ENCODE assay signal across 15 cellular contexts in genomic region chr7:35249537-35249907, GRCh38. TPM values are rescaled to one million over a fixed set of nuclear protein-coding genes. Genes with fewer than 3 reads are reported as not detected.
A peak's percentile ranks its signal among the peaks of the same experiment; 100 is the strongest.
DNase-seq lines count a peak whose midpoint lies in the region; ATAC-seq and TF ChIP-seq lines count a peak whose summit lies in the region.
"Had no signal": no experiment of that assay in that cellular context is flagged by ENCODE, and none has a peak within 500 bp of the region (broad histone marks: within the 10 kb centered on the region; RNA-seq: fewer than 3 reads in every experiment).

No MANE protein-coding gene starts in this region.

- H3K27me3 Mint-ChIP-seq in endodermal cell (ENCODE audit: insufficient read depth), result peaks cover 50% of the 10 kb centered on the region
- H3K27me3 Mint-ChIP-seq in activated CD4-positive, alpha-beta memory T cell treated with anti-CD3 and anti-CD28 coated beads, Interleukin-2, amount 10 ng/mL, durations not matched to agents 7 days and 5 days, result peaks cover 66% of the 10 kb centered on the region

- POLR2A ChIA-PET in activated CD4-positive, alpha-beta memory T cell treated with anti-CD3 and anti-CD28 coated beads, Interleukin-2, amount 10 ng/mL, durations not matched to agents 7 days and 5 days (lab: Charles Lee), result interaction anchor here (1.1 kb wide), 1 partner anchor 11 kb away, joined by 3 read pairs; no protein-coding TSS in a partner anchor

- H3K4me1 ChIP-seq in HUES64 (ENCODE audit: insufficient read depth, low read length) (no peaks in the 10 kb centered on the region; the same call in 1 of the 2 replicates), endodermal cell (ENCODE audit: control insufficient read depth, insufficient read depth, low read length) (peaks cover 12% of the 10 kb centered on the region), iPS-20b (ENCODE audit: insufficient read depth, low read length) (peaks cover 4% of the 10 kb centered on the region; the same call in 1 of the 2 replicates)

- CTCF ChIA-PET in activated CD4-positive, alpha-beta memory T cell treated with anti-CD3 and anti-CD28 coated beads, Interleukin-2, amount 10 ng/mL, durations not matched to agents 7 days and 5 days (lab: Charles Lee), result interaction anchor here (1.2 kb wide), 1 partner anchor 14 kb away, joined by 3 read pairs; no protein-coding TSS in a partner anchor

- H3K27ac ChIP-seq in HUES64 (ENCODE audit: low read depth, low read length), result no peak overlapping the region
- no peak overlapping the region for H3K27ac ChIP-seq in endodermal cell (ENCODE audit: low read depth, low read length)
- H3K27ac ChIP-seq in iPS-20b (ENCODE audit: low read length), result no peak overlapping the region

- H3K27me3 ChIP-seq in HUES64 (ENCODE audit: insufficient read depth, low read length) (peaks cover 100% of the 10 kb centered on the region), endodermal cell (ENCODE audit: control insufficient read depth, insufficient read depth, low read length, poor library complexity, severe bottlenecking) (peaks cover 60% of the 10 kb centered on the region), iPS-20b (ENCODE audit: insufficient read depth, low read length) (peaks cover 99% of the 10 kb centered on the region)

- 4% methylated on average over 5 of the region's 5 CpGs for WGBS in HUES64
- WGBS in endodermal cell (ENCODE audit: insufficient coverage in 1 of 2, insufficient read length in 1 of 2), 2 experiments, result 0 to 12% methylated on average over 1 to 5 of the region's 5 CpGs

- TF ChIP-seq CTCF in endodermal cell (conservative IDR thresholded peaks at IDR 0.05), result no peak

- H3K9ac ChIP-seq in HUES64 (ENCODE audit: low read depth, low read length) (no peak overlapping the region), endodermal cell (ENCODE audit: extremely low read depth, low read length, poor library complexity, severe bottlenecking) (no peak overlapping the region), iPS-20b (ENCODE audit: low read depth, low read length) (no peak overlapping the region)

- intact Hi-C loops in sciatic nerve (cut with DNase I), result no loop called here

- H3K9me3 ChIP-seq in HUES64 (ENCODE audit: insufficient read depth, low read depth, low read length), result no peaks in the 10 kb centered on the region
- H3K9me3 ChIP-seq in endodermal cell (ENCODE audit: control insufficient read depth, low read length), result no peaks in the 10 kb centered on the region
- H3K9me3 ChIP-seq in iPS-20b (ENCODE audit: insufficient read depth, low read depth, low read length), result no peaks in the 10 kb centered on the region

- H3K4me3 ChIP-seq in HUES64 (ENCODE audit: low read length) (peak overlapping the region; percentile 42), endodermal cell (ENCODE audit: low read length) (peak overlapping the region; percentile 85), iPS-20b (ENCODE audit: low read length) (peak overlapping the region; percentile 68)

- ATAC-seq in sciatic nerve, result no peak

- peak overlapping the region; percentile 16 for H3K27ac Mint-ChIP-seq in endodermal cell
- no peak overlapping the region for H3K27ac Mint-ChIP-seq in activated CD4-positive, alpha-beta memory T cell treated with anti-CD3 and anti-CD28 coated beads, Interleukin-2, amount 10 ng/mL, durations not matched to agents 7 days and 5 days
- H3K27ac Mint-ChIP-seq: stimulated activated naive CD8-positive, alpha-beta T cell treated with anti-CD3 and anti-CD28 coated beads, Interleukin-15, Interleukin-2, amounts not matched to agents 100 ng/mL and 50 ng/mL, for 24 hours had no signal

- peak overlapping the region; percentile 92 for H3K4me3 Mint-ChIP-seq in endodermal cell
- H3K4me3 Mint-ChIP-seq in activated CD4-positive, alpha-beta memory T cell treated with anti-CD3 and anti-CD28 coated beads, Interleukin-2, amount 10 ng/mL, durations not matched to agents 7 days and 5 days, result no peak overlapping the region
- H3K4me3 Mint-ChIP-seq: stimulated activated naive CD8-positive, alpha-beta T cell treated with anti-CD3 and anti-CD28 coated beads, Interleukin-15, Interleukin-2, amounts not matched to agents 100 ng/mL and 50 ng/mL, for 24 hours had no signal

- H3K9me3 Mint-ChIP-seq in endodermal cell, result no peaks in the 10 kb centered on the region
- no peaks in the 10 kb centered on the region for H3K9me3 Mint-ChIP-seq in activated CD4-positive, alpha-beta memory T cell treated with anti-CD3 and anti-CD28 coated beads, Interleukin-2, amount 10 ng/mL, durations not matched to agents 7 days and 5 days
- H3K9me3 Mint-ChIP-seq: stimulated activated naive CD8-positive, alpha-beta T cell treated with anti-CD3 and anti-CD28 coated beads, Interleukin-15, Interleukin-2, amounts not matched to agents 100 ng/mL and 50 ng/mL, for 24 hours had no signal

- DNase-seq in ELF-1 (ENCODE audit: low read depth, low spot score) (peak; percentile 54), endodermal cell (peak; percentile 83), NCI-H1694 treated with DMSO at 0.1 percent for 48 hours (lab: John Stamatoyannopoulos, UW) (no peak), NCI-H187 treated with DMSO at 0.1 percent for 48 hours (lab: John Stamatoyannopoulos, UW) (no peak), sciatic nerve (ENCODE audit: low spot score) (no peak)
- DNase-seq in activated CD4-positive, alpha-beta memory T cell treated with anti-CD3 and anti-CD28 coated beads, Interleukin-2, amount 10 ng/mL, durations not matched to agents 7 days and 5 days, result no peak
- DNase-seq: activated CD4-positive, alpha-beta T cell treated with anti-CD3 and anti-CD28 coated beads, Interleukin-2, amount 50 U/mL, for 4 hours; COR-L47; NCI-H1048; NCI-H226; stimulated activated CD4-positive, alpha-beta T cell treated with anti-CD3 and anti-CD28 coated beads, Interleukin-12 subunit alpha, Interleukin-12 subunit beta, amount 100 ng/mL, for 4 hours had no signal

- peaks cover 25% of the 10 kb centered on the region for H3K36me3 Mint-ChIP-seq in endodermal cell (ENCODE audit: low read depth)
- H3K36me3 Mint-ChIP-seq in activated CD4-positive, alpha-beta memory T cell treated with anti-CD3 and anti-CD28 coated beads, Interleukin-2, amount 10 ng/mL, durations not matched to agents 7 days and 5 days (ENCODE audit: low read depth), result peaks cover 13% of the 10 kb centered on the region

- H3K36me3 ChIP-seq in HUES64 (ENCODE audit: insufficient read depth, low read length) (no peaks in the 10 kb centered on the region), endodermal cell (ENCODE audit: control insufficient read depth, insufficient read depth, low read length) (peaks cover 22% of the 10 kb centered on the region), iPS-20b (ENCODE audit: insufficient read depth, low read depth, low read length) (no peaks in the 10 kb centered on the region)

- H3K4me1 Mint-ChIP-seq in endodermal cell, result peaks cover 55% of the 10 kb centered on the region
- H3K4me1 Mint-ChIP-seq in activated CD4-positive, alpha-beta memory T cell treated with anti-CD3 and anti-CD28 coated beads, Interleukin-2, amount 10 ng/mL, durations not matched to agents 7 days and 5 days, result peaks cover 20% of the 10 kb centered on the region

RNA-seq across cellular contexts. Expression of gene TBX20, which starts 4.4 kb away (rescaled TPM):
- polyA plus RNA-seq in HUES64 (2013, experiment 1 of 2), result 0.40 TPM
- polyA plus RNA-seq in HUES64 (2013, experiment 2 of 2), result 0.25 TPM
- total RNA-seq in endodermal cell, result 10 to 100 TPM; 18.6 to 35.2 TPM
- polyA plus RNA-seq in endodermal cell (2013, experiment 1 of 2), result 1.9 TPM
- polyA plus RNA-seq in endodermal cell (2013, experiment 2 of 2), result 2.3 TPM
- total RNA-seq in activated CD4-positive, alpha-beta memory T cell treated with anti-CD3 and anti-CD28 coated beads, Interleukin-2, amount 10 ng/mL, durations not matched to agents 7 days and 5 days, result under 1 TPM; 0.38 to 0.45 TPM
- not detected for total RNA-seq in sciatic nerve
- total RNA-seq: cerebellum had no signal

Comparison
In these comparisons a context has a peak if more than half of its experiments do, and no peak if none do; other contexts are left out.
1. DNase-seq: peak in ELF-1 (single experiment) and endodermal cell (single experiment); none in NCI-H1694 treated with DMSO at 0.1 percent for 48 hours (single experiment), activated CD4-positive, alpha-beta memory T cell treated with anti-CD3 and anti-CD28 coated beads, Interleukin-2, amount 10 ng/mL, durations not matched to agents 7 days and 5 days (single experiment), NCI-H187 treated with DMSO at 0.1 percent for 48 hours (single experiment) and sciatic nerve (single experiment).
2. RNA of gene TBX20, which starts 4.4 kb away (total RNA-seq): 18.6 to 35.2 TPM in endodermal cell; 0.38 to 0.45 TPM in activated CD4-positive, alpha-beta memory T cell treated with anti-CD3 and anti-CD28 coated beads, Interleukin-2, amount 10 ng/mL, durations not matched to agents 7 days and 5 days and not detected in sciatic nerve (single experiment); every median in the first group is over 10 times any median in the second.
3. Peak in every context shown above with its lines, with median percentiles within 50 percentile points of each other: H3K4me3 ChIP-seq.